ENCODE assay signal across 32 cellular contexts in the genomic region with DNA sequence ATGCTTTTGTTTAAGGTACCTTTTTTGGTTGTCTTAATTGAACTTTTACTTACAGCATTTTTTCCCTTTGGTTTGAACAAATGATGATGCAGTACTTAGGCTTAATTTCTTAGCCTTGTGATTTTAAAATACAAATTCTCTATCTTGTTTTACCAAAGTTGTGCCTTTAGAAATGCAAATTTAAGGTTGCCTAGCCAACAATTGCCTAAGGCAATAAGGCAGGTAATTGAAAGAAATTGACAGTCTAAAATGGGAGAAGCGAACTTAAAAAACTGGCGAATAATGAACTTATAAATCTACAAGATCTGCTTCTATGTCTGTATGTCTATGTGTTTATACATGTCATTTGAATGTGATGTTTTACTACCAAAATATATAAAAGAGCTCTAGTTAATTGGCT. TPM values are rescaled to one million over a fixed set of nuclear protein-coding genes. Genes with fewer than 3 reads are reported as not detected.
"Had no signal": no experiment of that assay in that cellular context is flagged by ENCODE, and none has a peak within 500 bp of the region (broad histone marks: within the 10 kb centered on the region; RNA-seq: fewer than 3 reads in every experiment).

No MANE protein-coding gene starts in this region.

- H3K36me3 ChIP-seq: esophagus muscularis mucosa, gastroesophageal sphincter, heart left ventricle, lower lobe of right lung, prostate gland, right atrium auricular region, suprapubic skin, transverse colon, upper lobe of right lung, uterus had no signal

- H3K4me1 Mint-ChIP-seq: nephron progenitor cell had no signal

- H3K36me3 Mint-ChIP-seq: naive thymus-derived CD8-positive, alpha-beta T cell had no signal

- ATAC-seq: foreskin keratinocyte; gastroesophageal sphincter; heart left ventricle; left ventricle myocardium superior; lower lobe of right lung; naive thymus-derived CD8-positive, alpha-beta T cell; sciatic nerve; stimulated activated naive CD8-positive, alpha-beta T cell treated with anti-CD3 and anti-CD28 coated beads, Interleukin-15, amount 100 ng/mL, for 72 hours; upper lobe of right lung had no signal

- H3K9me3 ChIP-seq: esophagus muscularis mucosa, gastroesophageal sphincter, heart left ventricle, lower lobe of right lung, prostate gland, right atrium auricular region, suprapubic skin, transverse colon, upper lobe of right lung, uterus had no signal

- H3K4me3 Mint-ChIP-seq: naive thymus-derived CD8-positive, alpha-beta T cell; nephron progenitor cell had no signal

- H3K27ac ChIP-seq: esophagus muscularis mucosa, foreskin keratinocyte, gastroesophageal sphincter, heart left ventricle, lower lobe of right lung, prostate gland, right atrium auricular region, suprapubic skin, upper lobe of right lung, uterus had no signal

- DNase-seq: dermis blood vessel endothelial cell; effector memory CD4-positive, alpha-beta T cell; foreskin keratinocyte; heart left ventricle; hippocampal formation; left ventricle myocardium superior; lower lobe of right lung; naive thymus-derived CD8-positive, alpha-beta T cell; nephron progenitor cell; nucleus accumbens; stimulated activated CD4-positive, alpha-beta T cell treated with anti-CD3 and anti-CD28 coated beads, Interleukin-12 subunit alpha, Interleukin-12 subunit beta, amount 100 ng/mL, for 4 hours; stimulated activated CD4-positive, alpha-beta T cell treated with anti-CD3 and anti-CD28 coated beads, Interleukin-1b, Interleukin-23, amount 100 ng/mL, for 48 hours; stimulated activated CD4-positive, alpha-beta T cell treated with anti-CD3 and anti-CD28 coated beads, Interleukin-4, amount 100 ng/mL, for 1 hour; stimulated activated CD8-positive, alpha-beta memory T cell treated with anti-CD3 and anti-CD28 coated beads, Interleukin-4, amount 100 ng/mL, for 48 hours; stimulated activated naive CD4-positive, alpha-beta T cell; stimulated activated naive CD8-positive, alpha-beta T cell treated with anti-CD3 and anti-CD28 coated beads, Interleukin-15, amount 100 ng/mL, for 72 hours; transverse colon; upper lobe of right lung; uterus had no signal

- H3K27me3 Mint-ChIP-seq: naive thymus-derived CD8-positive, alpha-beta T cell; stimulated activated naive CD8-positive, alpha-beta T cell treated with anti-CD3 and anti-CD28 coated beads, Interleukin-15, amount 100 ng/mL, for 72 hours had no signal

- H3K4me3 ChIP-seq: esophagus muscularis mucosa, gastroesophageal sphincter, heart left ventricle, lower lobe of right lung, prostate gland, right atrium auricular region, smooth muscle cell, suprapubic skin, transverse colon, upper lobe of right lung, uterus had no signal

- H3K4me1 ChIP-seq: esophagus muscularis mucosa, foreskin keratinocyte, gastroesophageal sphincter, heart left ventricle, lower lobe of right lung, prostate gland, right atrium auricular region, suprapubic skin, transverse colon, upper lobe of right lung, uterus had no signal

- H3K9me3 Mint-ChIP-seq: naive thymus-derived CD8-positive, alpha-beta T cell had no signal

- H3K27me3 ChIP-seq: esophagus muscularis mucosa, foreskin keratinocyte, gastroesophageal sphincter, heart left ventricle, suprapubic skin, transverse colon, upper lobe of right lung, uterus had no signal

- H3K27ac Mint-ChIP-seq: naive thymus-derived CD8-positive, alpha-beta T cell; nephron progenitor cell; stimulated activated naive CD8-positive, alpha-beta T cell treated with anti-CD3 and anti-CD28 coated beads, Interleukin-15, amount 100 ng/mL, for 72 hours had no signal

RNA-seq across cellular contexts. Expression of gene CD69, which starts 23.6 kb away (rescaled TPM):
- total RNA-seq: fibroblast of lung, foreskin keratinocyte, myocyte, osteocyte had no signal

RNA-seq across cellular contexts. Expression of gene KLRF1, which starts 43.0 kb away (rescaled TPM):
- total RNA-seq: dermis blood vessel endothelial cell, endothelial cell of umbilical vein, epithelial cell of proximal tubule, fibroblast of lung, gastroesophageal sphincter, myocyte, osteocyte, prostate gland, smooth muscle cell, suprapubic skin, transverse colon had no signal

RNA-seq across cellular contexts. Expression of gene CLECL1, which starts 51.4 kb away (rescaled TPM):
- total RNA-seq: dermis blood vessel endothelial cell, endothelial cell of umbilical vein, epithelial cell of proximal tubule, fibroblast of lung, foreskin keratinocyte, gastroesophageal sphincter, left ventricle myocardium superior, mesenteric fat pad, myocyte, osteocyte, prostate gland, right atrium auricular region, smooth muscle cell, suprapubic skin had no signal
